ENCODE assay signal across 2 cellular contexts in the genomic region with DNA sequence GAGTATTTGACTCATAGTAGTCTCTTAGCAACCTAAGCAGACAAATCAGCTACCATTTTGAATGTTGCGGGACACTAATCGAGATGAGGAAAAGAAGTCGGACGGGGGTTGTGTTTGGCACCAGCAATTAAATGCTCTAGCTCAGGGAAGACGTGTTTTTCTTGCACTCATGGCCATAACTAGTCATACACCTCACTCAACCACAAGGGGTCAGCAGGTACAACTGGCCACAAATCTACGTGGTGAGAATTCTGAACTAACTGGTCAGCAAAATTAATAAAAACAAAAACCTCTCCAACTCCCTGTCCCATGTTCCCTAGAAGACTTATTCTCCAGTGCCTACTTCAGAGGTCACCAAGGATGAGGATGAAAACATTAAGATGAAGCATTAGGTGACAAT.
TF ChIP-seq lines count a peak whose summit lies in the region.

No MANE protein-coding gene starts in this region.

TF ChIP-seq in SK-N-SH, 30 proteins besides CTCF, POLR2A, EP300 and RAD21 (continued from another document):
- TF ChIP-seq, protein P1, sequence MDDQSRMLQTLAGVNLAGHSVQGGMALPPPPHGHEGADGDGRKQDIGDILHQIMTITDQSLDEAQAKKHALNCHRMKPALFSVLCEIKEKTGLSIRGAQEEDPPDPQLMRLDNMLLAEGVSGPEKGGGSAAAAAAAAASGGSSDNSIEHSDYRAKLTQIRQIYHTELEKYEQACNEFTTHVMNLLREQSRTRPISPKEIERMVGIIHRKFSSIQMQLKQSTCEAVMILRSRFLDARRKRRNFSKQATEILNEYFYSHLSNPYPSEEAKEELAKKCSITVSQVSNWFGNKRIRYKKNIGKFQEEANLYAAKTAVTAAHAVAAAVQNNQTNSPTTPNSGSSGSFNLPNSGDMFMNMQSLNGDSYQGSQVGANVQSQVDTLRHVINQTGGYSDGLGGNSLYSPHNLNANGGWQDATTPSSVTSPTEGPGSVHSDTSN (IDR thresholded peaks at IDR 0.05) = no peak
- TF ChIP-seq ELF1 (IDR thresholded peaks at IDR 0.05) (no peak), TCF12 (IDR thresholded peaks at IDR 0.05) (no peak), RXRA (IDR thresholded peaks at IDR 0.05; ENCODE audit: borderline replicate concordance, low read depth) (no peak), POLR2AphosphoS5 (IDR thresholded peaks at IDR 0.05; ENCODE audit: low read depth, low read length) (no peak), ZBTB33 (IDR thresholded peaks at IDR 0.05; ENCODE audit: borderline replicate concordance, low read depth) (no peak), SMC3 (IDR thresholded peaks at IDR 0.05; ENCODE audit: low read depth, low read length) (no peak; the same call in 1 of the 2 replicates), FOSL2 (IDR thresholded peaks at IDR 0.05; ENCODE audit: borderline replicate concordance, low read depth) (no peak), CHD2 (IDR thresholded peaks at IDR 0.05; ENCODE audit: low read length, partially characterized antibody) (no peak), MXI1 (IDR thresholded peaks at IDR 0.05; ENCODE audit: low read depth, low read length) (no peak)
- TF ChIP-seq, protein P2, sequence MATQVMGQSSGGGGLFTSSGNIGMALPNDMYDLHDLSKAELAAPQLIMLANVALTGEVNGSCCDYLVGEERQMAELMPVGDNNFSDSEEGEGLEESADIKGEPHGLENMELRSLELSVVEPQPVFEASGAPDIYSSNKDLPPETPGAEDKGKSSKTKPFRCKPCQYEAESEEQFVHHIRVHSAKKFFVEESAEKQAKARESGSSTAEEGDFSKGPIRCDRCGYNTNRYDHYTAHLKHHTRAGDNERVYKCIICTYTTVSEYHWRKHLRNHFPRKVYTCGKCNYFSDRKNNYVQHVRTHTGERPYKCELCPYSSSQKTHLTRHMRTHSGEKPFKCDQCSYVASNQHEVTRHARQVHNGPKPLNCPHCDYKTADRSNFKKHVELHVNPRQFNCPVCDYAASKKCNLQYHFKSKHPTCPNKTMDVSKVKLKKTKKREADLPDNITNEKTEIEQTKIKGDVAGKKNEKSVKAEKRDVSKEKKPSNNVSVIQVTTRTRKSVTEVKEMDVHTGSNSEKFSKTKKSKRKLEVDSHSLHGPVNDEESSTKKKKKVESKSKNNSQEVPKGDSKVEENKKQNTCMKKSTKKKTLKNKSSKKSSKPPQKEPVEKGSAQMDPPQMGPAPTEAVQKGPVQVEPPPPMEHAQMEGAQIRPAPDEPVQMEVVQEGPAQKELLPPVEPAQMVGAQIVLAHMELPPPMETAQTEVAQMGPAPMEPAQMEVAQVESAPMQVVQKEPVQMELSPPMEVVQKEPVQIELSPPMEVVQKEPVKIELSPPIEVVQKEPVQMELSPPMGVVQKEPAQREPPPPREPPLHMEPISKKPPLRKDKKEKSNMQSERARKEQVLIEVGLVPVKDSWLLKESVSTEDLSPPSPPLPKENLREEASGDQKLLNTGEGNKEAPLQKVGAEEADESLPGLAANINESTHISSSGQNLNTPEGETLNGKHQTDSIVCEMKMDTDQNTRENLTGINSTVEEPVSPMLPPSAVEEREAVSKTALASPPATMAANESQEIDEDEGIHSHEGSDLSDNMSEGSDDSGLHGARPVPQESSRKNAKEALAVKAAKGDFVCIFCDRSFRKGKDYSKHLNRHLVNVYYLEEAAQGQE (IDR thresholded peaks at IDR 0.05; ENCODE audit: low read depth, low read length) = no peak
- TF ChIP-seq, protein P3, sequence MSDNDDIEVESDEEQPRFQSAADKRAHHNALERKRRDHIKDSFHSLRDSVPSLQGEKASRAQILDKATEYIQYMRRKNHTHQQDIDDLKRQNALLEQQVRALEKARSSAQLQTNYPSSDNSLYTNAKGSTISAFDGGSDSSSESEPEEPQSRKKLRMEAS (IDR thresholded peaks at IDR 0.05; ENCODE audit: low read depth) = no peak

TF ChIP-seq in SK-N-SH treated with all-trans-retinoic acid at 6 μM for 48 hours, 23 proteins besides CTCF, POLR2A, EP300 and RAD21 (continued from another document):
- TF ChIP-seq TSHZ2 (CRISPR knock-in tag; IDR thresholded peaks at IDR 0.05) = no peak
- TF ChIP-seq SNAI2 (CRISPR knock-in tag; IDR thresholded peaks at IDR 0.05) = no peak
TF ChIP-seq in SK-N-SH treated with all-trans-retinoic acid at 6 μM for 48 hours: peak in this region for 0.
